8 cellular contexts compared by ENCODE assay signal in the genomic region with DNA sequence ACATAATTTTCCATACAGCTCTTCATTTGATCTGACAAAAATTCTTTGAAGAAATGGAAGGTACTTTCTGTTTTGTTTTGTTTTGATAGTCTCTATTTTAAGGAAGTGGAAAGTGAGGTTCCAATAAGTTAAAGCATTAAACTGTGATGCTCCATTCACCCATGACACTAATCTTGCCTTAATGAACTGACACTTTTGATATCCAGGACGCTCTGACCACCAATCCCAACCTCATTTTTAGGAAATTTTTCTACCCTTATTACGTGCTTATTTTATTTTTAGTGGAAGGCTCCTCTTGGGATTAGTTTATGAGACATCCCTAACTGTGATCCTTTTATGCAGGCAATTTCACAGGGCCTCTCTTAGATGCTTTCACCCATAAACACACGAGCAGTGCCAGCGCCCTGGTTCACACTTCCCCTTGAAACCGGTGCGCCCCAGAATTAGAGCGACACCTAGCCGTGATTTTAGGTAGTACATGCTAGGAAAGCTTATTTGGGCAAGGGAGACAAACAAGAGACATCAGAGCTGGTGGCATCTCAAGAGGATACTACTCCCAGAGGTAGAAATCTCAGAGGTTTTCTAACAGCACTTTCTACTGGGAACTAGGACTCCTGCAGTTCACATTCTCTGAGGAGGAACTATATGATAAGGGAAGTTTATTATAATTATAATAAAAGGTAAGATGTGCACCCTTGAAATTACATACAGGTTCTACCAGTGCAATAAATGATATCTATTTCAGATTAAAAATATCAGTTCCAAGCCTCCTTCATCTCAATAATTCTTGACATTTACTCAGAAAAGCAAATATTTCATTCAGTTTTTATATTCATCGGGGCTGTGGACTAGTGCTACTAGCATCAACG.
A peak's percentile ranks its signal among the peaks of the same experiment; 100 is the strongest.
DNase-seq lines count a peak whose midpoint lies in the region; FAIRE-seq and TF ChIP-seq lines count a peak whose summit lies in the region.

No MANE protein-coding gene starts in this region.

- no peaks in the 10 kb centered on the region for H3K79me2 ChIP-seq in MM.1S (ENCODE audit: low read length)

- H4K20me1 ChIP-seq in MM.1S (ENCODE audit: insufficient read depth, low read length), result no peaks in the 10 kb centered on the region

- H3F3A ChIP-seq in MM.1S (ENCODE audit: insufficient read depth, low read length), result no peaks in the 10 kb centered on the region

- H3K9me2 ChIP-seq in MM.1S (replicated peaks; ENCODE audit: insufficient read depth, low read length), result no peaks in the 10 kb centered on the region

- H3K27ac ChIP-seq in HEK293 (ENCODE audit: extremely low read depth, low read depth, low read length) (no peak overlapping the region), MM.1S (ENCODE audit: low read length) (no peak overlapping the region)

- peak overlapping the region; percentile 19; the same call in 1 of the 2 replicates for H3K4me2 ChIP-seq in MM.1S (ENCODE audit: low read depth, low read length)

- POLR2A ChIA-PET in HEK293 (lab: Yijun Ruan, JAX), result no interaction called here

- intact Hi-C loops in head of caudate nucleus (cut with DNase I) (no loop called here), posterior vena cava (cut with DNase I) (no loop called here)

- H3K9me3 ChIP-seq in HEK293 (ENCODE audit: control insufficient read depth, insufficient read depth, low read depth, low read length) (no peaks in the 10 kb centered on the region), MM.1S (replicated peaks; ENCODE audit: insufficient read depth, low read length) (no peaks in the 10 kb centered on the region)

- H3K9ac ChIP-seq in MM.1S (ENCODE audit: low read length), result no peak overlapping the region

- TF ChIP-seq CTCF in GM10266 (IDR thresholded peaks at IDR 0.05; ENCODE audit: control insufficient read depth, insufficient read depth, low read depth, missing control alignments) (peak; percentile 95), HEK293 (tag by site-specific recombination; IDR thresholded peaks at IDR 0.05) (peak; percentile 59), MM.1S (IDR thresholded peaks at IDR 0.05; ENCODE audit: low read length) (peak; percentile 94)

- H3K4me3 ChIP-seq in HEK293 (ENCODE audit: low read depth, low read length) (no peak overlapping the region), MM.1S (ENCODE audit: low read length) (no peak overlapping the region)

- H3K36me3 ChIP-seq in HEK293 (ENCODE audit: control insufficient read depth in 2 of 2, insufficient read depth in 1 of 2, low read length in 2 of 2) (no peaks in the 10 kb centered on the region), MM.1S (replicated peaks; ENCODE audit: insufficient read depth, low read length) (no peaks in the 10 kb centered on the region)

- CTCF ChIA-PET in HEK293 (lab: Yijun Ruan, JAX), result interaction anchor here (0.6 to 2.0 kb wide), 25 partner anchors 8 to 1693 kb away, joined by 3 to 11 read pairs (median 3); no protein-coding TSS in a partner anchor

- FAIRE-seq in urothelium cell line (lab: Jason Lieb, UNC), result no peak

- no peaks in the 10 kb centered on the region for H3K4me1 ChIP-seq in HEK293 (ENCODE audit: control insufficient read depth, insufficient read depth, low read length)
- no peaks in the 10 kb centered on the region for H3K4me1 ChIP-seq in MM.1S (ENCODE audit: low read length)

- DNase-seq in GM10266 (ENCODE audit: extremely low spot score) (peak; percentile 66), MM.1S (peak; percentile 82), SK-N-DZ (ENCODE audit: low spot score) (peak; percentile 82), head of caudate nucleus (peak; percentile 25 to 90 (median 69)), posterior vena cava (ENCODE audit: low spot score) (peak; percentile 92), urothelium cell line (ENCODE audit: low spot score) (peak; percentile 54)
- DNase-seq in activated naive CD4-positive, alpha-beta T cell treated with anti-CD3 and anti-CD28 coated beads, Interleukin-2, amount 50 U/mL, for 16 hours, result peak; percentile 68

- H3K27me3 ChIP-seq in MM.1S (replicated peaks; ENCODE audit: insufficient read depth, low read length), result no peaks in the 10 kb centered on the region

- H2AFZ ChIP-seq in MM.1S (ENCODE audit: low read length), result no peak overlapping the region

TF ChIP-seq in HEK293, 187 proteins besides CTCF, POLR2A, EP300 and RAD21:
- TF ChIP-seq ZNF654 (tag by site-specific recombination; IDR thresholded peaks at IDR 0.05; ENCODE audit: low read depth) (peak; percentile 48), REPIN1 (tag by site-specific recombination; IDR thresholded peaks at IDR 0.05; ENCODE audit: low read depth) (no peak), ZNF335 (tag by site-specific recombination; conservative IDR thresholded peaks at IDR 0.05) (peak; percentile 93), ZNF18 (tag by site-specific recombination; IDR thresholded peaks at IDR 0.05) (peak; percentile 89)
